ENCODE assay signal across 30 cellular contexts in genomic region chr2:23482188-23482587, GRCh38.
"Had no signal": no experiment of that assay in that cellular context is flagged by ENCODE, and none has a peak within 500 bp of the region (broad histone marks: within the 10 kb centered on the region; RNA-seq: fewer than 3 reads in every experiment).

No MANE protein-coding gene starts in this region.

- FAIRE-seq: pancreas had no signal

- H3K9me3 ChIP-seq: ascending aorta, gastroesophageal sphincter, pancreas, psoas muscle, tibial nerve had no signal

- H3K27me3 Mint-ChIP-seq: activated CD4-positive, alpha-beta T cell treated with anti-CD3 and anti-CD28 coated beads for 36 hours had no signal

- H3K4me2 ChIP-seq: hepatocyte, smooth muscle cell had no signal

- H3K27ac ChIP-seq: brain microvascular endothelial cell, psoas muscle had no signal

- H3K4me3 ChIP-seq: ascending aorta, gastroesophageal sphincter, hepatocyte, pancreas, psoas muscle, smooth muscle cell, tibial nerve had no signal

- H3K36me3 ChIP-seq: ascending aorta, brain microvascular endothelial cell, pancreas had no signal

- H3K9me3 Mint-ChIP-seq: effector memory CD8-positive, alpha-beta T cell; naive B cell; nephron progenitor cell; stimulated activated memory B cell treated with anti-CD40 and anti-IgM and Interleukin-4, amounts not matched to agents 10 μg/mL and 1 μg/mL and 100 μg/mL, for 72 hours; T-helper 2 cell treated with Interferon-gamma antibody and Interleukin-4, amounts not matched to agents 5 μg/mL and 100 μg/mL, for 36 hours had no signal

- DNase-seq: activated CD4-positive, alpha-beta T cell treated with anti-CD3 and anti-CD28 coated beads for 36 hours; activated CD4-positive, alpha-beta T cell treated with anti-CD3 and anti-CD28 coated beads, Interleukin-2, amount 50 U/mL, for 48 hours; activated CD4-positive, CD25-positive, alpha-beta regulatory T cell; activated CD8-positive, alpha-beta memory T cell treated with anti-CD3 and anti-CD28 coated beads for 24 hours; activated effector memory CD4-positive, alpha-beta T cell treated with Interleukin-2 at 50 U/mL for 16 hours; activated naive CD4-positive, alpha-beta T cell treated with Interleukin-2 at 50 U/mL for 16 hours; brain microvascular endothelial cell; cortex of kidney; effector memory CD8-positive, alpha-beta T cell; erythroblast; islet precursor cell; left cardiac atrium; left ventricle myocardium superior; naive B cell; nephron progenitor cell; nucleus accumbens; pancreas; psoas muscle; stimulated activated CD4-positive, alpha-beta T cell treated with anti-CD3 and anti-CD28 coated beads, Interleukin-1b, Interleukin-23, amount 100 ng/mL, for 48 hours; stimulated activated CD4-positive, alpha-beta T cell treated with anti-CD3 and anti-CD28 coated beads, Interleukin-4, amount 100 ng/mL, for 4 hours; stimulated activated CD8-positive, alpha-beta memory T cell treated with anti-CD3 and anti-CD28 coated beads, Interleukin-4, amount 100 ng/mL, for 48 hours; T-helper 1 cell had no signal

- H3K79me2 ChIP-seq: hepatocyte had no signal

- H3K36me3 Mint-ChIP-seq: activated naive CD8-positive, alpha-beta T cell; naive B cell; stimulated activated memory B cell treated with anti-CD40 and anti-IgM and Interleukin-4, amounts not matched to agents 10 μg/mL and 1 μg/mL and 100 μg/mL, for 72 hours had no signal

- H3K4me1 ChIP-seq: pancreas, psoas muscle had no signal

- H3K27ac Mint-ChIP-seq: activated CD4-positive, alpha-beta T cell treated with anti-CD3 and anti-CD28 coated beads for 36 hours; activated naive CD8-positive, alpha-beta T cell; effector memory CD8-positive, alpha-beta T cell; naive B cell; stimulated activated memory B cell treated with anti-CD40 and anti-IgM and Interleukin-4, amounts not matched to agents 10 μg/mL and 1 μg/mL and 100 μg/mL, for 72 hours; T-helper 2 cell treated with Interferon-gamma antibody and Interleukin-4, amounts not matched to agents 5 μg/mL and 100 μg/mL, for 36 hours had no signal

- H3K27me3 ChIP-seq: ascending aorta, brain microvascular endothelial cell, gastroesophageal sphincter, hepatocyte, pancreas, tibial nerve had no signal

- H3K4me3 Mint-ChIP-seq: activated CD4-positive, alpha-beta T cell treated with anti-CD3 and anti-CD28 coated beads for 36 hours; activated naive CD8-positive, alpha-beta T cell; effector memory CD8-positive, alpha-beta T cell; naive B cell; nephron progenitor cell; stimulated activated memory B cell treated with anti-CD40 and anti-IgM and Interleukin-4, amounts not matched to agents 10 μg/mL and 1 μg/mL and 100 μg/mL, for 72 hours; T-helper 2 cell treated with Interferon-gamma antibody and Interleukin-4, amounts not matched to agents 5 μg/mL and 100 μg/mL, for 36 hours had no signal

- H2AFZ ChIP-seq: hepatocyte had no signal

- ATAC-seq: activated CD4-positive, alpha-beta T cell treated with anti-CD3 and anti-CD28 coated beads for 36 hours; effector memory CD8-positive, alpha-beta T cell; gastroesophageal sphincter; left cardiac atrium; left ventricle myocardium superior; pancreas; psoas muscle; stimulated activated memory B cell treated with anti-CD40 and anti-IgM and Interleukin-4, amounts not matched to agents 10 μg/mL and 1 μg/mL and 100 μg/mL, for 72 hours had no signal

- H3K4me1 Mint-ChIP-seq: activated CD4-positive, alpha-beta T cell treated with anti-CD3 and anti-CD28 coated beads for 36 hours; naive B cell; stimulated activated memory B cell treated with anti-CD40 and anti-IgM and Interleukin-4, amounts not matched to agents 10 μg/mL and 1 μg/mL and 100 μg/mL, for 72 hours had no signal
